Comparison of ENCODE assay signal across 27 cellular contexts in genomic region chr13:41503386-41503785, GRCh38.
"Had no signal": no experiment of that assay in that cellular context is flagged by ENCODE, and none has a peak within 500 bp of the region (broad histone marks: within the 10 kb centered on the region; RNA-seq: fewer than 3 reads in every experiment).

No MANE protein-coding gene starts in this region.

- H3K9me3 ChIP-seq: ascending aorta, colonic mucosa, gastrocnemius medialis, ovary, suprapubic skin had no signal

- H3K4me1 Mint-ChIP-seq: brain had no signal

- H3K36me3 ChIP-seq: ascending aorta, cardiac muscle cell, colonic mucosa, gastrocnemius medialis, neutrophil, ovary, sigmoid colon, suprapubic skin, tibial nerve had no signal

- H3K4me3 Mint-ChIP-seq: activated naive CD8-positive, alpha-beta T cell treated with anti-CD3 and anti-CD28 coated beads, Interleukin-2, amount 10 ng/mL, durations not matched to agents 7 days and 5 days; brain; nephron progenitor cell; stimulated activated naive B cell treated with anti-CD40 and anti-IgM and Interleukin-4, amounts not matched to agents 10 μg/mL and 1 μg/mL and 100 μg/mL, for 72 hours had no signal

- DNase-seq: activated CD4-positive, alpha-beta T cell treated with anti-CD3 and anti-CD28 coated beads, Interleukin-2, amount 50 U/mL, for 4 hours; activated effector memory CD4-positive, alpha-beta T cell treated with Interleukin-2 at 50 U/mL for 16 hours; activated naive CD4-positive, alpha-beta T cell treated with Interleukin-2 at 50 U/mL for 16 hours; activated naive CD8-positive, alpha-beta T cell treated with anti-CD3 and anti-CD28 coated beads, Interleukin-2, amount 10 ng/mL, durations not matched to agents 7 days and 5 days; activated T-cell treated with anti-CD3 and anti-CD28 coated beads for 4 hours; cerebellar nuclear complex; colonic mucosa; effector CD8-positive, alpha-beta T cell; gastrocnemius medialis; mammary epithelial cell; nephron progenitor cell; ovary; retina; sigmoid colon; small intestine; stimulated activated CD4-positive, alpha-beta T cell treated with anti-CD3 and anti-CD28 coated beads, Interleukin-4, amount 100 ng/mL, for 24 hours; stimulated activated naive B cell treated with anti-CD40 and anti-IgM and Interleukin-4, amounts not matched to agents 10 μg/mL and 1 μg/mL and 100 μg/mL, for 72 hours had no signal

- H3K36me3 Mint-ChIP-seq: brain had no signal

- H3K27ac Mint-ChIP-seq: activated naive CD8-positive, alpha-beta T cell treated with anti-CD3 and anti-CD28 coated beads, Interleukin-2, amount 10 ng/mL, durations not matched to agents 7 days and 5 days; brain; nephron progenitor cell; progenitor cell of endocrine pancreas had no signal

- H2AFZ ChIP-seq: hepatocyte had no signal

- H3K27ac ChIP-seq: ascending aorta, cardiac muscle cell, colonic mucosa, gastrocnemius medialis, hepatocyte, neutrophil, ovary, sigmoid colon, suprapubic skin, tibial nerve, VCaP had no signal

- H3K4me1 ChIP-seq: colonic mucosa, sigmoid colon, tibial nerve had no signal

- H3K4me3 ChIP-seq: ascending aorta, cardiac muscle cell, colonic mucosa, gastrocnemius medialis, hepatocyte, ovary, sigmoid colon, suprapubic skin, tibial nerve had no signal

- H3K27me3 ChIP-seq: ascending aorta, cardiac muscle cell, colonic mucosa, gastrocnemius medialis, hepatocyte, neutrophil, ovary, sigmoid colon, suprapubic skin, tibial nerve had no signal

- H3K4me2 ChIP-seq: hepatocyte had no signal

- ATAC-seq: gastrocnemius medialis, left colon had no signal

- H3K79me2 ChIP-seq: hepatocyte had no signal
